8 cellular contexts compared by ENCODE assay signal in the genomic region with DNA sequence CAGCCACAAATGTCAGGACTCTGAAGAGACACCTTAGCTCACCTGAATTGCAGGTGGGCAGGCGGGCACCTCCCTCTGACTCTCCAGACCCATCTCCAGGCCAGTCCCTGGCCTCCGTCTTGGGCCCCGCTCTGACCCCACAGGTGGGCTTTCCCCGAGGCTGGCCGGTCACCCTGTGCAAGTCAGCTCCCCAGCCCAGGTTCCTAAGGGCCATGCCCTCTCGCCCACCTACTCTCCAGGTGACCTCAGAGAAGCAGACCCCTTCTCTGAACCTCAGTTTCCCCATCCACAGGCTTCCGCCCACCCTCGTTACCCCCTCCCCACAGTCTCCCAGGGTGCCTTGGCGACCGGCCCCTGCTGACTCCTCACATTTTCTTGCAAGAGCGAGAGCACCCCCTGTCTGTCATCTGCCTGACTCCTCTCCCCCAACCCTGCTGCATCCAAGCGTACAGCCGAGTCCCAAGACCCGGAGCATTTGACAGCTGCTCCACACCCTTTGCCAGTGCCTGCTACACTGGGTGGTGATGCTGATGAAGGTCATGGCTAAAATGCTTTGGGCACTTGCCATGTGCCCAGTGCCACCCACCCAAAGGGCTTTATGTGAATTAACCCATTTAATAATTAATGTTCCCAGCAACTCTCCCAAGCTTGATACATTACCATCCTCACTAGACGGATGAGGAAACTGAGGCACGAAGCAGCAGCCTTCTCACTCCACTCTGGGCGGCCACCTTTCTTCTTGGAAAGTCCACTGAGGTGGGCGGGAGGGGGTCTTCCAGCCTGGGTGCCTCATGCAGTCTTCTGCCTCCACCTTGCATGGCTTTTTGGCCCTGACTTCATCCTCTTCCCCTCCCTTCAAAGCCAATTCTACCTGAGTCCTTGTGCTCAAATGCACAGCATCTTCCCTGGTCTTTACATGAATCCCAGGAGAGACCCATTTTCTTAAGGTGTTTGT. TPM values are rescaled to one million over a fixed set of nuclear protein-coding genes. Genes with fewer than 3 reads are reported as not detected.
DNase-seq lines count a peak whose midpoint lies in the region; ATAC-seq and TF ChIP-seq lines count a peak whose summit lies in the region.

No MANE protein-coding gene starts in this region.

- 68 to 70% methylated on average over 18 of the region's 18 CpGs for WGBS in lower leg skin, 2 donors

- ATAC-seq in HG02623 (IDR thresholded peaks at IDR 0.05; ENCODE audit: unreplicated experiment) (no peak), GM18873 (IDR thresholded peaks at IDR 0.05; ENCODE audit: low FRiP score, unreplicated experiment) (no peak)

- no peak overlapping the region for H3K4me3 ChIP-seq in AG09309 (ENCODE audit: control insufficient read depth, low read depth, low read length)
- no peak overlapping the region for H3K4me3 ChIP-seq in choroid plexus epithelial cell (ENCODE audit: low read depth, low read length)
- H3K4me3 ChIP-seq in lower leg skin (ENCODE audit: low read depth, poor library complexity, severe bottlenecking): no peak overlapping the region

- intact Hi-C loops in lower leg skin (cut with DNase I; ENCODE audit: low total_unique reads): no loop called here

- TF ChIP-seq POLR2A in lower leg skin (IDR thresholded peaks at IDR 0.05): no peak

- TF ChIP-seq CTCF in AG09309 (IDR thresholded peaks at IDR 0.05; ENCODE audit: control insufficient read depth, insufficient read depth, low read depth, low read length, missing control alignments) (peak; percentile 35), choroid plexus epithelial cell (conservative IDR thresholded peaks at IDR 0.05; ENCODE audit: low read depth, low read length) (peak; percentile 67), lower leg skin (IDR thresholded peaks at IDR 0.05) (no peak)

- no peak for DNase-seq in AG09309 (ENCODE audit: low read depth)
- DNase-seq in HuH-7 (ENCODE audit: low spot score): peak; percentile 47
- peak; percentile 59 for DNase-seq in choroid plexus epithelial cell (ENCODE audit: low read depth)
- DNase-seq in lung microvascular endothelial cell (ENCODE audit: low read depth in 2 of 2): peak; percentile 58 to 76
- DNase-seq in mucosa of gallbladder (ENCODE audit: low spot score): no peak
- DNase-seq in lower leg skin (ENCODE audit: low spot score in 2 of 2): no peak

RNA-seq across cellular contexts. Expression of a gene that starts 51.1 kb away (rescaled TPM):
- total RNA-seq in lung microvascular endothelial cell (not detected in 2 replicates), mucosa of gallbladder (12.7 TPM), lower leg skin (not detected)

RNA-seq across cellular contexts. Expression of a gene that starts 57.8 kb away (rescaled TPM):
- total RNA-seq in lung microvascular endothelial cell (not detected in 2 replicates), mucosa of gallbladder (2.8 TPM), lower leg skin (not detected)

Comparison
In these comparisons a context has a peak if more than half of its experiments do, and no peak if none do; other contexts are left out.
1. DNase-seq: peak in HuH-7 (single experiment), choroid plexus epithelial cell (single experiment) and lung microvascular endothelial cell (2 of 2); none in AG09309 (single experiment), mucosa of gallbladder (single experiment) and lower leg skin (0 of 2).
2. CTCF ChIP-seq: peak in AG09309 (single experiment) and choroid plexus epithelial cell (single experiment); none in lower leg skin (0 of 3).
3. RNA of a gene that starts 51.1 kb away (total RNA-seq): 12.7 TPM in mucosa of gallbladder (single experiment); not detected in lung microvascular endothelial cell and not detected in lower leg skin; every median in the first group is over 10 times any median in the second.